ENCODE assay signal across 8 cellular contexts in genomic region chr18:5073026-5073944, GRCh38.
DNase-seq lines count a peak whose midpoint lies in the region; ATAC-seq, FAIRE-seq and TF ChIP-seq lines count a peak whose summit lies in the region.

No MANE protein-coding gene starts in this region.

- H3K27me3 ChIP-seq in NT2/D1 (ENCODE audit: insufficient read depth, insufficient read length) (no peaks in the 10 kb centered on the region), bronchial epithelial cell (ENCODE audit: control insufficient read depth, insufficient read depth, low read length) (no peaks in the 10 kb centered on the region)

- H3K9ac ChIP-seq in NT2/D1 (ENCODE audit: insufficient read length, low read depth) = no peak overlapping the region

- TF ChIP-seq CTCF in D721Med (IDR thresholded peaks at IDR 0.05; ENCODE audit: insufficient read depth, missing control alignments) = peak; percentile 85
- peak; percentile 51 for TF ChIP-seq CTCF in bronchial epithelial cell (IDR thresholded peaks at IDR 0.05; ENCODE audit: insufficient read depth, low read length, severe bottlenecking)

- H3K9me3 ChIP-seq in NT2/D1 (ENCODE audit: insufficient read depth, low read length) = no peaks in the 10 kb centered on the region

- FAIRE-seq in D721Med (lab: Jason Lieb, UNC) (peak; percentile 92), bronchial epithelial cell (lab: Jason Lieb, UNC) (no peak)

- DNase-seq in D721Med (ENCODE audit: insufficient read length, low spot score) (no peak), NT2/D1 (ENCODE audit: low read depth, low spot score) (peak; percentile 44), bronchial epithelial cell (ENCODE audit: low read depth) (peak; percentile 30), lung microvascular endothelial cell (ENCODE audit: low read depth in 2 of 2) (peak; percentile 45 to 63), middle frontal gyrus (ENCODE audit: extremely low spot score, low spot score) (no peak), NCI-H1048 (lab: John Stamatoyannopoulos, UW) (no peak)

- no peaks in the 10 kb centered on the region for H3K4me1 ChIP-seq in NT2/D1 (ENCODE audit: insufficient read depth, insufficient read length)

- ATAC-seq in GM18907 (IDR thresholded peaks at IDR 0.05; ENCODE audit: unreplicated experiment) = peak; percentile 82
- ATAC-seq in HG03565 (IDR thresholded peaks at IDR 0.05; ENCODE audit: unreplicated experiment) = peak; percentile 66

- H3K4me3 ChIP-seq in NT2/D1 (ENCODE audit: insufficient read length, low read depth) (no peak overlapping the region), bronchial epithelial cell (ENCODE audit: low read depth, low read length) (no peak overlapping the region)

- H3K36me3 ChIP-seq in NT2/D1 (ENCODE audit: insufficient read depth, insufficient read length, low read length) = no peaks in the 10 kb centered on the region
- no peaks in the 10 kb centered on the region for H3K36me3 ChIP-seq in bronchial epithelial cell (ENCODE audit: control insufficient read depth, insufficient read depth, low read length)

Comparison
In these comparisons a context has a peak if more than half of its experiments do, and no peak if none do; other contexts are left out.
1. DNase-seq: peak in NT2/D1 (single experiment), bronchial epithelial cell (single experiment) and lung microvascular endothelial cell (2 of 2); none in D721Med (single experiment), middle frontal gyrus (single experiment) and NCI-H1048 (single experiment).